ENCODE assay signal across 1 cellular context in the genomic region with DNA sequence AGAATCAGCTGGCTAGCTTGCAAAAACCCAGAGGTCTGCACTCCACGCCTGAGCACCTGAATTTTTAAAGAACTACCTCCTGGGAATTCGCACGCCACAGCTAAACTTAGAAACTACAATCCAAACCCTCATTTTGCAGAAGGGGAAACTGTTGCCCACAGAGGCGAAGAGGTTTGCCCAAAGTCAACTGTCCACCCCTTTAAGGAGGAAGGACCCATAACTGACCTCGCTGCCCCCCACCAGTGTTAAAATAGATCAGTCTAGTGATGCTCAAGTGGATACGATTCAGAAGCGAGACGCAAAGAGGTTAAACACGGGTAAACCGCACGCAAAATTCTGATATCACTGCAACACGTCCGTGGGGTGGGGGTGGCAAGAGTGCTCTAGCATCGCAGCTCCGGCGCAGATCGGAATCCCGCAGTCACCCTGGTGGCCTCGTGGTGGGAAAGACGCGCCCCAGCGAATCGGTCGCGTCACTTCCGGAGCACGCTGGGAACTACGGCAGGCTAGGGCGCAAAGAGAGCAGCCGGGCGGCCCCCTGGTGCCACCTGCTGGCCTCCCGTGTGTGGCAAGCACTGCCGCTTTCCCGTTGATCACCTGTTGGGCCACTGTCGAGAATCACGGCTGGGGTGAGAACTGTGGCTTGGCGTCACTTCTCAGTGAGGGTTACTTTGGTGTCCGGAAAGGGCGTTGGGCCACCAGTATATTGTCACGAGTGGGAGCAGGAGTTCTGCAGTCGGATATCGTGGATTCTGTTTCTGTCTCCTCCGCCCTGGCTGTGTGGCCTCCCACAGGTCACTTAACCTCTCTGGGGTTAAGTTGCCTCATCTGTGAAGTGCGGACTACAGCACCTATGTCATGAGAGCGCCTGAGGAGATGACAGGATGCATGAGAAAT.
A peak's percentile ranks its signal among the peaks of the same experiment; 100 is the strongest.
TF ChIP-seq lines count a peak whose summit lies in the region.

ALKBH2 (minus strand) TSS at position 451 of the 897 bp plus-strand sequence. CDS start 686 bp downstream, outside the sequence.

TF ChIP-seq in WTC11, 78 proteins besides CTCF, POLR2A, EP300 and RAD21 (continued from another document and continues in another):
- TF ChIP-seq ATF6 (CRISPR knock-in tag; IDR thresholded peaks at IDR 0.05) (no peak), ZNF416 (CRISPR knock-in tag; IDR thresholded peaks at IDR 0.05) (0 out of 2 replicates have a peak, but pooled peaks have one; percentile 49), ZNF281 (CRISPR knock-in tag; IDR thresholded peaks at IDR 0.05) (peak; percentile 90), FOXJ3 (CRISPR knock-in tag; IDR thresholded peaks at IDR 0.05; ENCODE audit: borderline replicate concordance) (no peak; the same call in 1 of the 2 replicates), KAT7 (CRISPR knock-in tag; IDR thresholded peaks at IDR 0.05; ENCODE audit: borderline replicate concordance) (peak; percentile 94; the same call in 1 of the 2 replicates), ZNF232 (CRISPR knock-in tag; IDR thresholded peaks at IDR 0.05) (peak; percentile 97), ZNF512 (CRISPR knock-in tag; IDR thresholded peaks at IDR 0.05; ENCODE audit: borderline replicate concordance) (no peak), ZBTB43 (CRISPR knock-in tag; IDR thresholded peaks at IDR 0.05) (peak; percentile 91; the same call in 1 of the 2 replicates), NR3C1 (CRISPR knock-in tag; conservative IDR thresholded peaks at IDR 0.05; ENCODE audit: low read depth) (no peak), ATF1 (CRISPR knock-in tag; IDR thresholded peaks at IDR 0.05) (peak; percentile 82), MYBL2 (CRISPR knock-in tag; IDR thresholded peaks at IDR 0.05) (peak; percentile 88; the same call in 1 of the 2 replicates), SMAD4 (CRISPR knock-in tag; IDR thresholded peaks at IDR 0.05) (no peak), TEAD4 (CRISPR knock-in tag; IDR thresholded peaks at IDR 0.05) (peak; percentile 84; the same call in 1 of the 2 replicates), IRF2 (CRISPR knock-in tag; IDR thresholded peaks at IDR 0.05; ENCODE audit: borderline replicate concordance, low read depth) (no peak), ZNF317 (CRISPR knock-in tag; IDR thresholded peaks at IDR 0.05; ENCODE audit: borderline replicate concordance, low read depth) (no peak), ZNF425 (CRISPR knock-in tag; conservative IDR thresholded peaks at IDR 0.05) (no peak), JAZF1 (CRISPR knock-in tag; IDR thresholded peaks at IDR 0.05) (no peak)
- TF ChIP-seq, protein P1, sequence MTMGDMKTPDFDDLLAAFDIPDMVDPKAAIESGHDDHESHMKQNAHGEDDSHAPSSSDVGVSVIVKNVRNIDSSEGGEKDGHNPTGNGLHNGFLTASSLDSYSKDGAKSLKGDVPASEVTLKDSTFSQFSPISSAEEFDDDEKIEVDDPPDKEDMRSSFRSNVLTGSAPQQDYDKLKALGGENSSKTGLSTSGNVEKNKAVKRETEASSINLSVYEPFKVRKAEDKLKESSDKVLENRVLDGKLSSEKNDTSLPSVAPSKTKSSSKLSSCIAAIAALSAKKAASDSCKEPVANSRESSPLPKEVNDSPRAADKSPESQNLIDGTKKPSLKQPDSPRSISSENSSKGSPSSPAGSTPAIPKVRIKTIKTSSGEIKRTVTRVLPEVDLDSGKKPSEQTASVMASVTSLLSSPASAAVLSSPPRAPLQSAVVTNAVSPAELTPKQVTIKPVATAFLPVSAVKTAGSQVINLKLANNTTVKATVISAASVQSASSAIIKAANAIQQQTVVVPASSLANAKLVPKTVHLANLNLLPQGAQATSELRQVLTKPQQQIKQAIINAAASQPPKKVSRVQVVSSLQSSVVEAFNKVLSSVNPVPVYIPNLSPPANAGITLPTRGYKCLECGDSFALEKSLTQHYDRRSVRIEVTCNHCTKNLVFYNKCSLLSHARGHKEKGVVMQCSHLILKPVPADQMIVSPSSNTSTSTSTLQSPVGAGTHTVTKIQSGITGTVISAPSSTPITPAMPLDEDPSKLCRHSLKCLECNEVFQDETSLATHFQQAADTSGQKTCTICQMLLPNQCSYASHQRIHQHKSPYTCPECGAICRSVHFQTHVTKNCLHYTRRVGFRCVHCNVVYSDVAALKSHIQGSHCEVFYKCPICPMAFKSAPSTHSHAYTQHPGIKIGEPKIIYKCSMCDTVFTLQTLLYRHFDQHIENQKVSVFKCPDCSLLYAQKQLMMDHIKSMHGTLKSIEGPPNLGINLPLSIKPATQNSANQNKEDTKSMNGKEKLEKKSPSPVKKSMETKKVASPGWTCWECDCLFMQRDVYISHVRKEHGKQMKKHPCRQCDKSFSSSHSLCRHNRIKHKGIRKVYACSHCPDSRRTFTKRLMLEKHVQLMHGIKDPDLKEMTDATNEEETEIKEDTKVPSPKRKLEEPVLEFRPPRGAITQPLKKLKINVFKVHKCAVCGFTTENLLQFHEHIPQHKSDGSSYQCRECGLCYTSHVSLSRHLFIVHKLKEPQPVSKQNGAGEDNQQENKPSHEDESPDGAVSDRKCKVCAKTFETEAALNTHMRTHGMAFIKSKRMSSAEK (CRISPR knock-in tag; IDR thresholded peaks at IDR 0.05; ENCODE audit: borderline replicate concordance) = peak; percentile 90; the same call in 1 of the 2 replicates
- TF ChIP-seq, protein P2, sequence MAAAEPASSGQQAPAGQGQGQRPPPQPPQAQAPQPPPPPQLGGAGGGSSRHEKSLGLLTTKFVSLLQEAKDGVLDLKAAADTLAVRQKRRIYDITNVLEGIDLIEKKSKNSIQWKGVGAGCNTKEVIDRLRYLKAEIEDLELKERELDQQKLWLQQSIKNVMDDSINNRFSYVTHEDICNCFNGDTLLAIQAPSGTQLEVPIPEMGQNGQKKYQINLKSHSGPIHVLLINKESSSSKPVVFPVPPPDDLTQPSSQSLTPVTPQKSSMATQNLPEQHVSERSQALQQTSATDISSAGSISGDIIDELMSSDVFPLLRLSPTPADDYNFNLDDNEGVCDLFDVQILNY (CRISPR knock-in tag; IDR thresholded peaks at IDR 0.05) = peak; percentile 89
- TF ChIP-seq, protein P3, sequence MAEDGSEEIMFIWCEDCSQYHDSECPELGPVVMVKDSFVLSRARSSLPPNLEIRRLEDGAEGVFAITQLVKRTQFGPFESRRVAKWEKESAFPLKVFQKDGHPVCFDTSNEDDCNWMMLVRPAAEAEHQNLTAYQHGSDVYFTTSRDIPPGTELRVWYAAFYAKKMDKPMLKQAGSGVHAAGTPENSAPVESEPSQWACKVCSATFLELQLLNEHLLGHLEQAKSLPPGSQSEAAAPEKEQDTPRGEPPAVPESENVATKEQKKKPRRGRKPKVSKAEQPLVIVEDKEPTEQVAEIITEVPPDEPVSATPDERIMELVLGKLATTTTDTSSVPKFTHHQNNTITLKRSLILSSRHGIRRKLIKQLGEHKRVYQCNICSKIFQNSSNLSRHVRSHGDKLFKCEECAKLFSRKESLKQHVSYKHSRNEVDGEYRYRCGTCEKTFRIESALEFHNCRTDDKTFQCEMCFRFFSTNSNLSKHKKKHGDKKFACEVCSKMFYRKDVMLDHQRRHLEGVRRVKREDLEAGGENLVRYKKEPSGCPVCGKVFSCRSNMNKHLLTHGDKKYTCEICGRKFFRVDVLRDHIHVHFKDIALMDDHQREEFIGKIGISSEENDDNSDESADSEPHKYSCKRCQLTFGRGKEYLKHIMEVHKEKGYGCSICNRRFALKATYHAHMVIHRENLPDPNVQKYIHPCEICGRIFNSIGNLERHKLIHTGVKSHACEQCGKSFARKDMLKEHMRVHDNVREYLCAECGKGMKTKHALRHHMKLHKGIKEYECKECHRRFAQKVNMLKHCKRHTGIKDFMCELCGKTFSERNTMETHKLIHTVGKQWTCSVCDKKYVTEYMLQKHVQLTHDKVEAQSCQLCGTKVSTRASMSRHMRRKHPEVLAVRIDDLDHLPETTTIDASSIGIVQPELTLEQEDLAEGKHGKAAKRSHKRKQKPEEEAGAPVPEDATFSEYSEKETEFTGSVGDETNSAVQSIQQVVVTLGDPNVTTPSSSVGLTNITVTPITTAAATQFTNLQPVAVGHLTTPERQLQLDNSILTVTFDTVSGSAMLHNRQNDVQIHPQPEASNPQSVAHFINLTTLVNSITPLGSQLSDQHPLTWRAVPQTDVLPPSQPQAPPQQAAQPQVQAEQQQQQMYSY (CRISPR knock-in tag; IDR thresholded peaks at IDR 0.05) = peak; percentile 46
- TF ChIP-seq, protein P4, sequence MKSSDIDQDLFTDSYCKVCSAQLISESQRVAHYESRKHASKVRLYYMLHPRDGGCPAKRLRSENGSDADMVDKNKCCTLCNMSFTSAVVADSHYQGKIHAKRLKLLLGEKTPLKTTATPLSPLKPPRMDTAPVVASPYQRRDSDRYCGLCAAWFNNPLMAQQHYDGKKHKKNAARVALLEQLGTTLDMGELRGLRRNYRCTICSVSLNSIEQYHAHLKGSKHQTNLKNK (CRISPR knock-in tag; IDR thresholded peaks at IDR 0.05) = no peak
